In genomic region chr3:179898024-179898423, GRCh38 we compare ENCODE assay signal across 9 cellular contexts.
A peak's percentile ranks its signal among the peaks of the same experiment; 100 is the strongest.
DNase-seq lines count a peak whose midpoint lies in the region; ATAC-seq, FAIRE-seq and TF ChIP-seq lines count a peak whose summit lies in the region.
"Had no signal": no experiment of that assay in that cellular context is flagged by ENCODE, and none has a peak within 500 bp of the region (broad histone marks: within the 10 kb centered on the region; RNA-seq: fewer than 3 reads in every experiment).

No MANE protein-coding gene starts in this region.

- no peaks in the 10 kb centered on the region for H3K9me3 ChIP-seq in A549

- TF ChIP-seq CTCF in A549 (IDR thresholded peaks at IDR 0.05) (no peak), choroid plexus epithelial cell (conservative IDR thresholded peaks at IDR 0.05; ENCODE audit: low read depth, low read length) (no peak)

- DNase-seq in A549 (ENCODE audit: low read depth in 1 of 2, low spot score in 1 of 2), result peak; percentile 2 to 42
- peak; percentile 3 for DNase-seq in NCI-H460 (ENCODE audit: extremely low read depth, low read depth)
- peak; percentile 63 for DNase-seq in choroid plexus epithelial cell (ENCODE audit: low read depth)
- DNase-seq in immature natural killer cell, result no peak
- DNase-seq in effector CD8-positive, alpha-beta T cell (lab: John Stamatoyannopoulos, UW), result no peak
- DNase-seq in T-cell, result no peak

- no peak for TF ChIP-seq POLR2A in A549 (IDR thresholded peaks at IDR 0.05; ENCODE audit: low read length)

- POLR2A ChIA-PET in A549 (lab: Yijun Ruan, JAX) (no interaction called here), T-cell (lab: Charles Lee) (no interaction called here)

- CTCF ChIA-PET in A549 (lab: Yijun Ruan, JAX) (interaction anchor here (1.5 kb wide), 1 partner anchor 10 kb away, joined by 3 read pairs; no protein-coding TSS in a partner anchor), T-cell (lab: Charles Lee) (no interaction called here)

- H3K4me3 Mint-ChIP-seq in immature natural killer cell (no peak overlapping the region), T-cell (no peak overlapping the region)

- H3K9me3 Mint-ChIP-seq in immature natural killer cell (peaks cover 0 to 5% (median 0%) of the 10 kb centered on the region in 6 donors), T-cell (no peaks in the 10 kb centered on the region)

- H3K4me1 Mint-ChIP-seq in immature natural killer cell, result no peaks in the 10 kb centered on the region
- H3K4me1 Mint-ChIP-seq in T-cell, result no peaks in the 10 kb centered on the region

- H3K4me2 ChIP-seq in A549, result no peak overlapping the region

- H3K27me3 Mint-ChIP-seq in immature natural killer cell (ENCODE audit: low read depth in 3 of 3), result peaks cover 0 to 2% (median 0%) of the 10 kb centered on the region in 3 donors
- peaks cover 4 to 15% of the 10 kb centered on the region in 2 donors for H3K27me3 Mint-ChIP-seq in T-cell

- no peak overlapping the region for H3K27ac Mint-ChIP-seq in immature natural killer cell
- H3K27ac Mint-ChIP-seq in T-cell, result no peak overlapping the region

- no peaks in the 10 kb centered on the region for H3K4me1 ChIP-seq in A549
- H3K4me1 ChIP-seq: parathyroid adenoma had no signal

- H3K27ac ChIP-seq in A549, result no peak overlapping the region
- H3K27ac ChIP-seq: parathyroid adenoma had no signal

- H3K36me3 Mint-ChIP-seq in immature natural killer cell (no peaks in the 10 kb centered on the region), T-cell (no peaks in the 10 kb centered on the region)

- no peak for FAIRE-seq in A549 (lab: Jason Lieb, UNC)

- no peak for TF ChIP-seq RAD21 in A549 (conservative IDR thresholded peaks at IDR 0.05 in 1 of 2, IDR thresholded peaks at IDR 0.05 in 1 of 2)

- ATAC-seq in A549, result peak in 1 of 2 experiments; percentile 65; a peak in 2 of 6 replicates
- peak; percentile 99 for ATAC-seq in GM18868 (IDR thresholded peaks at IDR 0.05; ENCODE audit: unreplicated experiment)
- peak; percentile 82 for ATAC-seq in HG03025 (IDR thresholded peaks at IDR 0.05; ENCODE audit: low FRiP score, unreplicated experiment)
- no peak for ATAC-seq in T-cell (replicated peaks in 1 of 4)

- H3K4me3 ChIP-seq in A549 (no peak overlapping the region), choroid plexus epithelial cell (ENCODE audit: low read depth, low read length) (no peak overlapping the region)

- no peak for TF ChIP-seq EP300 in A549 (IDR thresholded peaks at IDR 0.05)

- 0% methylated on average over 2 of the region's 2 CpGs for WGBS in A549 (ENCODE audit: missing lambda C conversion rate)

TF ChIP-seq in A549, 52 proteins besides CTCF, POLR2A, EP300 and RAD21:
- TF ChIP-seq MAFK (IDR thresholded peaks at IDR 0.05; ENCODE audit: partially characterized antibody) (no peak), KDM5A (IDR thresholded peaks at IDR 0.05) (no peak), ZFP36 (IDR thresholded peaks at IDR 0.05; ENCODE audit: borderline replicate concordance, partially characterized antibody) (no peak), CBX2 (IDR thresholded peaks at IDR 0.05; ENCODE audit: borderline replicate concordance, low read depth) (no peak), USF2 (IDR thresholded peaks at IDR 0.05) (no peak), ZC3H11A (IDR thresholded peaks at IDR 0.05) (no peak), EHMT2 (IDR thresholded peaks at IDR 0.05; ENCODE audit: low read depth) (no peak), SREBF2 (IDR thresholded peaks at IDR 0.05) (no peak), KDM1A (IDR thresholded peaks at IDR 0.05; ENCODE audit: low read depth) (no peak), MAX (IDR thresholded peaks at IDR 0.05) (no peak), PHF8 (IDR thresholded peaks at IDR 0.05; ENCODE audit: borderline replicate concordance, low read depth) (no peak), MYC (IDR thresholded peaks at IDR 0.05; ENCODE audit: borderline replicate concordance, low read length) (no peak)
- TF ChIP-seq, protein P1, sequence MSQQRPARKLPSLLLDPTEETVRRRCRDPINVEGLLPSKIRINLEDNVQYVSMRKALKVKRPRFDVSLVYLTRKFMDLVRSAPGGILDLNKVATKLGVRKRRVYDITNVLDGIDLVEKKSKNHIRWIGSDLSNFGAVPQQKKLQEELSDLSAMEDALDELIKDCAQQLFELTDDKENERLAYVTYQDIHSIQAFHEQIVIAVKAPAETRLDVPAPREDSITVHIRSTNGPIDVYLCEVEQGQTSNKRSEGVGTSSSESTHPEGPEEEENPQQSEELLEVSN (IDR thresholded peaks at IDR 0.05; ENCODE audit: borderline replicate concordance, low read depth), result no peak
- TF ChIP-seq, protein P2, sequence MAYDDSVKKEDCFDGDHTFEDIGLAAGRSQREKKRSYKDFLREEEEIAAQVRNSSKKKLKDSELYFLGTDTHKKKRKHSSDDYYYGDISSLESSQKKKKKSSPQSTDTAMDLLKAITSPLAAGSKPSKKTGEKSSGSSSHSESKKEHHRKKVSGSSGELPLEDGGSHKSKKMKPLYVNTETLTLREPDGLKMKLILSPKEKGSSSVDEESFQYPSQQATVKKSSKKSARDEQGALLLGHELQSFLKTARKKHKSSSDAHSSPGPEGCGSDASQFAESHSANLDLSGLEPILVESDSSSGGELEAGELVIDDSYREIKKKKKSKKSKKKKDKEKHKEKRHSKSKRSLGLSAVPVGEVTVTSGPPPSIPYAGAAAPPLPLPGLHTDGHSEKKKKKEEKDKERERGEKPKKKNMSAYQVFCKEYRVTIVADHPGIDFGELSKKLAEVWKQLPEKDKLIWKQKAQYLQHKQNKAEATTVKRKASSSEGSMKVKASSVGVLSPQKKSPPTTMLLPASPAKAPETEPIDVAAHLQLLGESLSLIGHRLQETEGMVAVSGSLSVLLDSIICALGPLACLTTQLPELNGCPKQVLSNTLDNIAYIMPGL (CRISPR knock-in tag; IDR thresholded peaks at IDR 0.05; ENCODE audit: borderline replicate concordance), result no peak
- TF ChIP-seq, protein P3, sequence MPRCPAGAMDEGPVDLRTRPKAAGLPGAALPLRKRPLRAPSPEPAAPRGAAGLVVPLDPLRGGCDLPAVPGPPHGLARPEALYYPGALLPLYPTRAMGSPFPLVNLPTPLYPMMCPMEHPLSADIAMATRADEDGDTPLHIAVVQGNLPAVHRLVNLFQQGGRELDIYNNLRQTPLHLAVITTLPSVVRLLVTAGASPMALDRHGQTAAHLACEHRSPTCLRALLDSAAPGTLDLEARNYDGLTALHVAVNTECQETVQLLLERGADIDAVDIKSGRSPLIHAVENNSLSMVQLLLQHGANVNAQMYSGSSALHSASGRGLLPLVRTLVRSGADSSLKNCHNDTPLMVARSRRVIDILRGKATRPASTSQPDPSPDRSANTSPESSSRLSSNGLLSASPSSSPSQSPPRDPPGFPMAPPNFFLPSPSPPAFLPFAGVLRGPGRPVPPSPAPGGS (IDR thresholded peaks at IDR 0.05), result no peak
- TF ChIP-seq, protein P4, sequence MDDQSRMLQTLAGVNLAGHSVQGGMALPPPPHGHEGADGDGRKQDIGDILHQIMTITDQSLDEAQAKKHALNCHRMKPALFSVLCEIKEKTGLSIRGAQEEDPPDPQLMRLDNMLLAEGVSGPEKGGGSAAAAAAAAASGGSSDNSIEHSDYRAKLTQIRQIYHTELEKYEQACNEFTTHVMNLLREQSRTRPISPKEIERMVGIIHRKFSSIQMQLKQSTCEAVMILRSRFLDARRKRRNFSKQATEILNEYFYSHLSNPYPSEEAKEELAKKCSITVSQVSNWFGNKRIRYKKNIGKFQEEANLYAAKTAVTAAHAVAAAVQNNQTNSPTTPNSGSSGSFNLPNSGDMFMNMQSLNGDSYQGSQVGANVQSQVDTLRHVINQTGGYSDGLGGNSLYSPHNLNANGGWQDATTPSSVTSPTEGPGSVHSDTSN (IDR thresholded peaks at IDR 0.05), result no peak
TF ChIP-seq in A549: peak in this region for 0.

Comparison
In these comparisons a context has a peak if more than half of its experiments do, and no peak if none do; other contexts are left out.
1. ATAC-seq: peak in GM18868 (single experiment) and HG03025 (single experiment); none in T-cell (0 of 4).
2. DNase-seq: peak in A549 (2 of 2), NCI-H460 (single experiment) and choroid plexus epithelial cell (single experiment); none in immature natural killer cell (0 of 3), effector CD8-positive, alpha-beta T cell (single experiment) and T-cell (0 of 34).